ENCODE assay signal across 23 cellular contexts in the genomic region with DNA sequence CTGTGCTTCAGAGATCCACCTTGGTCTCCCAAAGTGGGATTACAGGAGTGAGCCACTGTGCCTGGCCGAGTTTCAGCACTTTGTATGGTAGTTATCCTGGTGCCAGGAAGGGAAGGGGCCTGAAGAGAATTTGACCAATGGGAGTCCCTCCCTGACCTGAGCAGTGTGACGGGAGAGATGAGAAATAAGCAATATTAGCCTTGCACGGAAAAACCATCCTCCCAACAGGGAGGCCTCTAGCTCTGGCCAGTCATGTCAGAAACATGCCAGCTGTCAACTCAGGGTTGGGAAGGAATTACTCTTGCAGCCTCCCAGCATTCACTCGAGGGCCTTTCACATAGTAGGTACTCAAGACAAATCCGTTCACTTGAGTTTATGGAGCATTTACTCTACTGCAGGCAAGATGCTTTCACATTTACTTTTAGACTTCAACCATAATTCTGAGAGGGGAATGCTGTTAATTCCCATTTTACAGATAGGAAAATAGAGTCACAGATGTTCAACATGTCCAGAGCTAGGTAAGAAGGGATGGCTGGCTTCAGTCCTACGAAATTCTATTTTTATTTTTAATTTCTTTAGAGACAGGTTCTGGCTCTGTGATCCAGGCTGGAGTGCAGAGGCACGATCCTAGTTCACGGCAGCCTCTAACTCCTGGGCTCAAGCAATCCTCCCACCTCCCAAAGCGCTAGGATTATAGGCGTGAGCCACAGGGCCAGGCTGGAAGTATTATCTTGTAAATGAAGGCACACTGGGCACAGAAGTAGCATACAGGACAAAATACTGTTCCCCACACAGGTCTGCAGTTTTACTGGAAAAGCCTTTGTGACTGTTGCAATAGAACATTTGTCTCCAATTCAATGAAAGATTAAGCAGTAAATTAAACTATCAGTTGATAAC. TPM values are rescaled to one million over a fixed set of nuclear protein-coding genes. Genes with fewer than 3 reads are reported as not detected.
DNase-seq lines count a peak whose midpoint lies in the region; ATAC-seq and TF ChIP-seq lines count a peak whose summit lies in the region.
"Had no signal": no experiment of that assay in that cellular context is flagged by ENCODE, and none has a peak within 500 bp of the region (broad histone marks: within the 10 kb centered on the region; RNA-seq: fewer than 3 reads in every experiment).

No MANE protein-coding gene starts in this region.

- no peak overlapping the region for H3K4ac ChIP-seq in IMR-90 (ENCODE audit: low read depth, low read length)

- no peak overlapping the region for H2BK5ac ChIP-seq in IMR-90 (ENCODE audit: low read depth, low read length, poor library complexity, severe bottlenecking)

- CTCF ChIA-PET in IMR-90 (lab: Yijun Ruan, JAX) = interaction anchor here (1.6 kb wide), 1 partner anchor 54 kb away, joined by 3 read pairs; no protein-coding TSS in a partner anchor
- CTCF ChIA-PET in activated naive CD4-positive, alpha-beta T cell treated with anti-CD3 and anti-CD28 coated beads for 36 hours (lab: Charles Lee) = interaction anchor here (0.6 kb wide), 2 partner anchors 77 to 1120 kb away, joined by 4 read pairs; no protein-coding TSS in a partner anchor

- no peak overlapping the region for H3K56ac ChIP-seq in IMR-90 (ENCODE audit: extremely low read depth, insufficient read depth, low read length)

- POLR2A ChIA-PET in IMR-90 (lab: Charles Lee; ENCODE audit: unreplicated experiment) = no interaction called here

- H3K79me1 ChIP-seq in IMR-90 (ENCODE audit: low read depth in 1 of 2, low read length in 2 of 2) = peaks cover 4 to 10% of the 10 kb centered on the region in 2 experiments; a peak in 3 of 4 replicates

- H4K91ac ChIP-seq in IMR-90 (ENCODE audit: insufficient read depth, low read depth, low read length) = no peak overlapping the region

- no peak overlapping the region for H2AK5ac ChIP-seq in IMR-90 (ENCODE audit: low read depth, low read length)

- no peak for TF ChIP-seq CTCF in IMR-90 (conservative IDR thresholded peaks at IDR 0.05; ENCODE audit: low read depth, low read length)

- H4K20me1 ChIP-seq in BLaER1 = peaks cover 15% of the 10 kb centered on the region
- H4K20me1 ChIP-seq in IMR-90 (ENCODE audit: insufficient read depth, low read length) = peaks cover 7% of the 10 kb centered on the region; the same call in 1 of the 2 replicates

- no peak overlapping the region for H3K4me3 Mint-ChIP-seq in dendritic cell treated with granulocyte-macrophage colony-stimulating factor and Interleukin-4, amounts not matched to agents 40 ng/mL and 50 ng/mL, for 4 days
- H3K4me3 Mint-ChIP-seq in activated naive CD4-positive, alpha-beta T cell treated with anti-CD3 and anti-CD28 coated beads for 36 hours = no peak overlapping the region
- H3K4me3 Mint-ChIP-seq: activated T-cell treated with anti-CD3 and anti-CD28 coated beads, Interleukin-2, amount 50 U/mL, for 72 hours; stimulated activated naive CD8-positive, alpha-beta T cell treated with anti-CD3 and anti-CD28 coated beads, Interleukin-15, Interleukin-2, amounts not matched to agents 100 ng/mL and 50 ng/mL, for 24 hours; T-cell had no signal

- intact Hi-C loops in IMR-90 (cut with micrococcal nuclease) = no loop called here
- intact Hi-C loops in dendritic cell treated with granulocyte-macrophage colony-stimulating factor and Interleukin-4, amounts not matched to agents 40 ng/mL and 50 ng/mL, for 4 days (cut with micrococcal nuclease) = no loop called here
- intact Hi-C loops in activated naive CD4-positive, alpha-beta T cell treated with anti-CD3 and anti-CD28 coated beads for 36 hours (cut with micrococcal nuclease) = loop anchor here (5.0 kb wide), 1 partner anchor 53 kb away; no protein-coding TSS in a partner anchor

- WGBS in IMR-90 (ENCODE audit: extremely low coverage in 2 of 2, insufficient read length in 1 of 2), 2 experiments = no CpG with 5 or more reads among the region's 10 CpGs

- no peak for TF ChIP-seq POLR2A in IMR-90 (IDR thresholded peaks at IDR 0.05; ENCODE audit: low read depth, low read length)

- no peak overlapping the region for H3K23ac ChIP-seq in IMR-90 (ENCODE audit: low read depth, low read length)

- BruUV-seq in IMR-90 (replicated peaks; lab: Mats Ljungman, UMichigan) = no TSS peak

- no peak overlapping the region for H2BK15ac ChIP-seq in IMR-90 (ENCODE audit: low read depth, low read length)

- H3K36me3 ChIP-seq in BLaER1 (peaks cover 26% of the 10 kb centered on the region), IMR-90 (ENCODE audit: control insufficient read depth, insufficient read depth, low read length) (peaks cover 10% of the 10 kb centered on the region)

- no peak for TF ChIP-seq RAD21 in IMR-90 (IDR thresholded peaks at IDR 0.05; ENCODE audit: low read length)

- no peaks in the 10 kb centered on the region for H3K9me3 Mint-ChIP-seq in dendritic cell treated with granulocyte-macrophage colony-stimulating factor and Interleukin-4, amounts not matched to agents 40 ng/mL and 50 ng/mL, for 4 days
- H3K9me3 Mint-ChIP-seq in activated naive CD4-positive, alpha-beta T cell treated with anti-CD3 and anti-CD28 coated beads for 36 hours = no peaks in the 10 kb centered on the region
- H3K9me3 Mint-ChIP-seq: activated naive CD4-positive, alpha-beta T cell treated with anti-CD3 and anti-CD28 coated beads, Interleukin-2, amount 50 U/mL, for 72 hours; activated T-cell treated with anti-CD3 and anti-CD28 coated beads, Interleukin-2, amount 50 U/mL, for 72 hours; stimulated activated naive CD8-positive, alpha-beta T cell treated with anti-CD3 and anti-CD28 coated beads, Interleukin-15, Interleukin-2, amounts not matched to agents 100 ng/mL and 50 ng/mL, for 24 hours; T-cell had no signal

- H3K27ac ChIP-seq in BLaER1 (no peak overlapping the region), IMR-90 (ENCODE audit: insufficient read depth, low read length) (no peak overlapping the region)
- H3K27ac ChIP-seq: ascending aorta, foreskin keratinocyte had no signal

- H3K18ac ChIP-seq in IMR-90 (ENCODE audit: low read depth, low read length) = no peak overlapping the region

- H3K27me3 Mint-ChIP-seq in dendritic cell treated with granulocyte-macrophage colony-stimulating factor and Interleukin-4, amounts not matched to agents 40 ng/mL and 50 ng/mL, for 4 days = peaks cover 10% of the 10 kb centered on the region
- no peaks in the 10 kb centered on the region for H3K27me3 Mint-ChIP-seq in activated naive CD4-positive, alpha-beta T cell treated with anti-CD3 and anti-CD28 coated beads for 36 hours (ENCODE audit: low read depth)
- H3K27me3 Mint-ChIP-seq: stimulated activated naive CD8-positive, alpha-beta T cell treated with anti-CD3 and anti-CD28 coated beads, Interleukin-15, Interleukin-2, amounts not matched to agents 100 ng/mL and 50 ng/mL, for 24 hours; T-cell had no signal

- no peak for ATAC-seq in IMR-90 (ENCODE audit: low read depth)
- ATAC-seq: activated naive CD4-positive, alpha-beta T cell treated with anti-CD3 and anti-CD28 coated beads, Interleukin-2, amount 50 U/mL, for 72 hours; activated T-cell treated with anti-CD3 and anti-CD28 coated beads, Interleukin-2, amount 50 U/mL, for 72 hours; foreskin keratinocyte; PC-3; T-cell had no signal

- no peak overlapping the region for H3K4me3 ChIP-seq in BLaER1
- H3K4me3 ChIP-seq in IMR-90 (ENCODE audit: insufficient read depth, low read depth, low read length) = no peak overlapping the region
- H3K4me3 ChIP-seq: ascending aorta, tibial nerve had no signal

- H3K4me1 Mint-ChIP-seq in dendritic cell treated with granulocyte-macrophage colony-stimulating factor and Interleukin-4, amounts not matched to agents 40 ng/mL and 50 ng/mL, for 4 days (ENCODE audit: low read depth) = peaks cover 49% of the 10 kb centered on the region
- peaks cover 19% of the 10 kb centered on the region for H3K4me1 Mint-ChIP-seq in activated naive CD4-positive, alpha-beta T cell treated with anti-CD3 and anti-CD28 coated beads for 36 hours (ENCODE audit: low read depth)

- DNase-seq in IMR-90 (peak; percentile 39), myocyte (ENCODE audit: low read depth) (peak; percentile 31), NCI-H128 (lab: John Stamatoyannopoulos, UW; ENCODE audit: unreplicated experiment) (no peak), NCI-H446 (lab: John Stamatoyannopoulos, UW) (no peak), DMS 273 (lab: John Stamatoyannopoulos, UW; ENCODE audit: unreplicated experiment) (no peak)
- DNase-seq in activated naive CD4-positive, alpha-beta T cell treated with anti-CD3 and anti-CD28 coated beads for 36 hours = no peak
- DNase-seq: activated CD4-positive, alpha-beta T cell treated with anti-CD3 and anti-CD28 coated beads for 4 hours; activated T-cell treated with anti-CD3 and anti-CD28 coated beads, Interleukin-2, amount 50 U/mL, for 72 hours; BE2C; central memory CD4-positive, alpha-beta T cell; foreskin keratinocyte; NCI-H2029; NCI-H226; NCI-H82; PC-3 had no signal

- peaks cover 3% of the 10 kb centered on the region; the same call in 1 of the 2 replicates for H3K9me1 ChIP-seq in IMR-90 (ENCODE audit: insufficient read depth, low read length)

- no peak overlapping the region for H2AFZ ChIP-seq in IMR-90 (replicated peaks; ENCODE audit: low read length, poor library complexity)

- peaks cover 47% of the 10 kb centered on the region for H3K4me1 ChIP-seq in BLaER1
- H3K4me1 ChIP-seq in IMR-90 (ENCODE audit: control insufficient read depth, insufficient read depth, low read length) = peaks cover 10% of the 10 kb centered on the region
- H3K4me1 ChIP-seq: BE2C had no signal

- dilution Hi-C loops in IMR-90 (cut with HindIII; ENCODE audit: low sequenced_read_pairs, unreplicated experiment) = no loop called here

- H2BK120ac ChIP-seq in IMR-90 (ENCODE audit: low read depth, low read length) = no peak overlapping the region

- H4K8ac ChIP-seq in IMR-90 (ENCODE audit: low read depth in 2 of 2, low read length in 2 of 2) = no peak overlapping the region

- H3K36me3 Mint-ChIP-seq in dendritic cell treated with granulocyte-macrophage colony-stimulating factor and Interleukin-4, amounts not matched to agents 40 ng/mL and 50 ng/mL, for 4 days (ENCODE audit: low read depth) = peaks cover 32% of the 10 kb centered on the region
- H3K36me3 Mint-ChIP-seq in activated naive CD4-positive, alpha-beta T cell treated with anti-CD3 and anti-CD28 coated beads for 36 hours (ENCODE audit: low read depth) = peaks cover 10% of the 10 kb centered on the region

- no peak overlapping the region for H2AK9ac ChIP-seq in IMR-90 (replicated peaks; ENCODE audit: low read depth, low read length, poor library complexity)

- no peak overlapping the region for H2BK20ac ChIP-seq in IMR-90 (ENCODE audit: low read depth, low read length)

- H3K9me3 ChIP-seq in BLaER1 = no peaks in the 10 kb centered on the region
- H3K9me3 ChIP-seq in IMR-90 (ENCODE audit: control insufficient read depth, insufficient read depth, low read length) = no peaks in the 10 kb centered on the region
- H3K9me3 ChIP-seq: ascending aorta, BE2C, Caco-2, tibial nerve had no signal

- H3K4me2 ChIP-seq in BLaER1 = peak overlapping the region; percentile 100
- no peak overlapping the region for H3K4me2 ChIP-seq in IMR-90 (ENCODE audit: low read depth, low read length)

- H3K14ac ChIP-seq in IMR-90 (replicated peaks; ENCODE audit: low read depth, low read length) = no peak overlapping the region

- peak overlapping the region; percentile 52 for H3K27ac Mint-ChIP-seq in dendritic cell treated with granulocyte-macrophage colony-stimulating factor and Interleukin-4, amounts not matched to agents 40 ng/mL and 50 ng/mL, for 4 days
- H3K27ac Mint-ChIP-seq in activated naive CD4-positive, alpha-beta T cell treated with anti-CD3 and anti-CD28 coated beads for 36 hours = no peak overlapping the region
- H3K27ac Mint-ChIP-seq: activated naive CD4-positive, alpha-beta T cell treated with anti-CD3 and anti-CD28 coated beads, Interleukin-2, amount 50 U/mL, for 72 hours; activated T-cell treated with anti-CD3 and anti-CD28 coated beads, Interleukin-2, amount 50 U/mL, for 72 hours; stimulated activated naive CD8-positive, alpha-beta T cell treated with anti-CD3 and anti-CD28 coated beads, Interleukin-15, Interleukin-2, amounts not matched to agents 100 ng/mL and 50 ng/mL, for 24 hours; T-cell had no signal

- H3K27me3 ChIP-seq in BLaER1 = no peaks in the 10 kb centered on the region
- no peaks in the 10 kb centered on the region for H3K27me3 ChIP-seq in IMR-90 (ENCODE audit: control insufficient read depth, insufficient read depth, low read length)
- H3K27me3 ChIP-seq: ascending aorta, BE2C, foreskin keratinocyte, tibial nerve had no signal

- H4K5ac ChIP-seq in IMR-90 (ENCODE audit: low read depth, low read length) = no peak overlapping the region

- in situ Hi-C loops in IMR-90 (cut with MboI; ENCODE audit: low sequenced_read_pairs) = no loop called here

- H3K9ac ChIP-seq in BLaER1 (0 out of 2 replicates have a peak overlapping the region, but pooled peaks have one; percentile 32), IMR-90 (ENCODE audit: low read depth, low read length) (no peak overlapping the region)

RNA-seq across cellular contexts. Expression of gene ATP13A2, which starts 3.2 kb away (rescaled TPM):
- total RNA-seq in IMR-90 (2012; rRNA removed) (3.9 and 5.7 TPM in 2 replicates), myocyte (25.7 and 28.6 TPM in 2 replicates)
- 18.9 and 19.6 TPM in 2 replicates for polyA plus RNA-seq in IMR-90 (2012; rRNA removed)
- 10.3 and 22.1 TPM in 2 replicates for polyA plus RNA-seq in IMR-90 (2012; cell fraction: cytosol; rRNA removed)
- 17.2 and 49.7 TPM in 2 replicates for polyA plus RNA-seq in IMR-90 (2012; cell fraction: nucleus; rRNA removed; ENCODE audit: low replicate concordance)
- 109 TPM for polyA plus RNA-seq in myocyte (2012)
- 10 to 100 TPM; 23.6 to 25.0 TPM for total RNA-seq in activated naive CD4-positive, alpha-beta T cell treated with anti-CD3 and anti-CD28 coated beads for 36 hours

RNA-seq across cellular contexts. Expression of gene MFAP2, which starts 34.5 kb away (rescaled TPM):
- total RNA-seq in IMR-90 (2012; rRNA removed) (2.5 and 3.9 TPM in 2 replicates), myocyte (1.3 and 1.7 TPM in 2 replicates)
- polyA plus RNA-seq in IMR-90 (2012; rRNA removed) = 13.9 and 14.6 TPM in 2 replicates
- 14.5 and 21.7 TPM in 2 replicates for polyA plus RNA-seq in IMR-90 (2012; cell fraction: cytosol; rRNA removed)
- polyA plus RNA-seq in IMR-90 (2012; cell fraction: nucleus; rRNA removed; ENCODE audit: low replicate concordance) = 17.6 and 36.8 TPM in 2 replicates
- 25.7 TPM for polyA plus RNA-seq in myocyte (2012)
- total RNA-seq in activated naive CD4-positive, alpha-beta T cell treated with anti-CD3 and anti-CD28 coated beads for 36 hours = not detected
- total RNA-seq: T-cell had no signal

RNA-seq across cellular contexts. Expression of gene SDHB, which starts 38.9 kb away (rescaled TPM):
- total RNA-seq in IMR-90 (2012; rRNA removed) (143 and 206 TPM in 2 replicates), myocyte (165 and 183 TPM in 2 replicates)
- polyA plus RNA-seq in IMR-90 (2012; rRNA removed) = 122 and 125 TPM in 2 replicates
- 81.1 and 183 TPM in 2 replicates for polyA plus RNA-seq in IMR-90 (2012; cell fraction: cytosol; rRNA removed)
- 21.4 and 51.0 TPM in 2 replicates for polyA plus RNA-seq in IMR-90 (2012; cell fraction: nucleus; rRNA removed; ENCODE audit: low replicate concordance)
- 109 TPM for polyA plus RNA-seq in myocyte (2012)
- total RNA-seq in activated naive CD4-positive, alpha-beta T cell treated with anti-CD3 and anti-CD28 coated beads for 36 hours = 100 to 1,000 TPM; 177 to 179 TPM

Comparison
In these comparisons a context has a peak if more than half of its experiments do, and no peak if none do; other contexts are left out.
1. DNase-seq: peak in IMR-90 (single experiment) and myocyte (single experiment); none in activated naive CD4-positive, alpha-beta T cell treated with anti-CD3 and anti-CD28 coated beads for 36 hours (single experiment), NCI-H128 (single experiment), NCI-H446 (0 of 2) and DMS 273 (single experiment).